ENCODE assay signal across 9 cellular contexts in genomic region chr19:10516671-10517286, GRCh38. TPM values are rescaled to one million over a fixed set of nuclear protein-coding genes. Genes with fewer than 3 reads are reported as not detected.
DNase-seq lines count a peak whose midpoint lies in the region; TF ChIP-seq lines count a peak whose summit lies in the region.
"Had no signal": no experiment of that assay in that cellular context is flagged by ENCODE, and none has a peak within 500 bp of the region (broad histone marks: within the 10 kb centered on the region; RNA-seq: fewer than 3 reads in every experiment).

No MANE protein-coding gene starts in this region.

- peak overlapping the region; percentile 74 for H3K4me2 ChIP-seq in hepatocyte

- H3K9me3 ChIP-seq in hepatocyte (ENCODE audit: low read depth), result no peaks in the 10 kb centered on the region

- no peak for DNase-seq in activated CD4-positive, alpha-beta T cell treated with anti-CD3 and anti-CD28 coated beads, Interleukin-2, amount 10 ng/mL, durations not matched to agents 7 days and 5 days
- no peak for DNase-seq in activated CD4-positive, alpha-beta T cell treated with anti-CD3 and anti-CD28 coated beads, Interleukin-2, amount 50 U/mL, for 48 hours
- DNase-seq in hepatocyte (ENCODE audit: low spot score), result no peak
- peak; percentile 47 for DNase-seq in superior temporal gyrus (ENCODE audit: extremely low spot score)
- no peak for DNase-seq in AML-193 (lab: John Stamatoyannopoulos, UW)
- no peak for DNase-seq in KG1 (lab: John Stamatoyannopoulos, UW)
- DNase-seq in posterior vena cava (ENCODE audit: low spot score), result no peak

- H3K27ac ChIP-seq in VCaP (peak overlapping the region; percentile 20; the same call in 1 of the 2 replicates), hepatocyte (no peak overlapping the region)

- H3K4me3 ChIP-seq in hepatocyte, result no peak overlapping the region

- no peak overlapping the region for H2AFZ ChIP-seq in hepatocyte

- no peaks in the 10 kb centered on the region for H3K36me3 ChIP-seq in hepatocyte (replicated peaks; ENCODE audit: insufficient read depth, low read depth)

- peaks cover 35% of the 10 kb centered on the region for H3K4me1 Mint-ChIP-seq in activated CD4-positive, alpha-beta T cell treated with anti-CD3 and anti-CD28 coated beads, Interleukin-2, amount 10 ng/mL, durations not matched to agents 7 days and 5 days

- peaks cover 7% of the 10 kb centered on the region for H3K4me1 ChIP-seq in hepatocyte (ENCODE audit: insufficient read depth)

- peak overlapping the region; percentile 50 for H3K4me3 Mint-ChIP-seq in activated CD4-positive, alpha-beta T cell treated with anti-CD3 and anti-CD28 coated beads, Interleukin-2, amount 10 ng/mL, durations not matched to agents 7 days and 5 days

- CTCF ChIA-PET in activated CD4-positive, alpha-beta T cell treated with anti-CD3 and anti-CD28 coated beads, Interleukin-2, amount 10 ng/mL, durations not matched to agents 7 days and 5 days (lab: Charles Lee), result interaction anchor here (1.0 to 3.0 kb wide), 8 partner anchors 8 to 201 kb away, joined by 3 to 8 read pairs (median 3); partner anchors contain the start of gene DNM2

- H3K79me2 ChIP-seq in hepatocyte, result no peaks in the 10 kb centered on the region

- peaks cover 68% of the 10 kb centered on the region for H3K27me3 Mint-ChIP-seq in activated CD4-positive, alpha-beta T cell treated with anti-CD3 and anti-CD28 coated beads, Interleukin-2, amount 10 ng/mL, durations not matched to agents 7 days and 5 days

- no peaks in the 10 kb centered on the region for H4K20me1 ChIP-seq in hepatocyte (ENCODE audit: insufficient read depth, poor library complexity, severe bottlenecking)

- peaks cover 83% of the 10 kb centered on the region for H3K27me3 ChIP-seq in hepatocyte

- H3K9me3 Mint-ChIP-seq in activated CD4-positive, alpha-beta T cell treated with anti-CD3 and anti-CD28 coated beads, Interleukin-2, amount 10 ng/mL, durations not matched to agents 7 days and 5 days, result no peaks in the 10 kb centered on the region

- TF ChIP-seq CTCF in VCaP (conservative IDR thresholded peaks at IDR 0.05) (no peak), hepatocyte (IDR thresholded peaks at IDR 0.05; ENCODE audit: poor library complexity) (no peak)

- intact Hi-C loops in posterior vena cava (cut with DNase I), result no loop called here

- no peaks in the 10 kb centered on the region for H3K36me3 Mint-ChIP-seq in activated CD4-positive, alpha-beta T cell treated with anti-CD3 and anti-CD28 coated beads, Interleukin-2, amount 10 ng/mL, durations not matched to agents 7 days and 5 days (ENCODE audit: low read depth)

- H3K27ac Mint-ChIP-seq in activated CD4-positive, alpha-beta T cell treated with anti-CD3 and anti-CD28 coated beads, Interleukin-2, amount 10 ng/mL, durations not matched to agents 7 days and 5 days, result no peak overlapping the region

- POLR2A ChIA-PET in activated CD4-positive, alpha-beta T cell treated with anti-CD3 and anti-CD28 coated beads, Interleukin-2, amount 10 ng/mL, durations not matched to agents 7 days and 5 days (lab: Charles Lee), result no interaction called here

- 61% methylated on average over 8 of the region's 10 CpGs for WGBS in hepatocyte (ENCODE audit: low lambda C conversion rate, missing lambda C conversion rate)

- no peaks in the 10 kb centered on the region for H3K9me2 ChIP-seq in hepatocyte (replicated peaks; ENCODE audit: insufficient read depth)

RNA-seq across cellular contexts. Expression of gene S1PR5, which starts 0.5 kb away (rescaled TPM):
- total RNA-seq in activated CD4-positive, alpha-beta T cell treated with anti-CD3 and anti-CD28 coated beads, Interleukin-2, amount 10 ng/mL, durations not matched to agents 7 days and 5 days, result not detected
- total RNA-seq in hepatocyte (0.17 and 0.56 TPM in 2 replicates), posterior vena cava (not detected)
- 0.38 and 0.75 TPM in 2 replicates for polyA plus RNA-seq in hepatocyte
- total RNA-seq: LHCN-M2 had no signal

RNA-seq across cellular contexts. Expression of gene KEAP1, which starts 13.6 kb away (rescaled TPM):
- total RNA-seq in activated CD4-positive, alpha-beta T cell treated with anti-CD3 and anti-CD28 coated beads, Interleukin-2, amount 10 ng/mL, durations not matched to agents 7 days and 5 days, result 10 to 100 TPM; 68.3 to 93.8 TPM
- total RNA-seq in hepatocyte (47.2 and 48.2 TPM in 2 replicates), posterior vena cava (10 to 100 TPM; 37.4 to 48.1 TPM)
- 44.7 and 66.8 TPM in 2 replicates for polyA plus RNA-seq in hepatocyte

RNA-seq across cellular contexts. Expression of gene ATG4D, which starts 26.9 kb away (rescaled TPM):
- 10 to 100 TPM; 40.0 to 41.4 TPM for total RNA-seq in activated CD4-positive, alpha-beta T cell treated with anti-CD3 and anti-CD28 coated beads, Interleukin-2, amount 10 ng/mL, durations not matched to agents 7 days and 5 days
- 13.1 and 24.1 TPM in 2 replicates for total RNA-seq in hepatocyte
- 34.5 and 40.0 TPM in 2 replicates for polyA plus RNA-seq in hepatocyte
- total RNA-seq in posterior vena cava, result 10 to 100 TPM; 14.2 to 14.8 TPM

RNA-seq across cellular contexts. Expression of gene KRI1, which starts 49.0 kb away (rescaled TPM):
- total RNA-seq in activated CD4-positive, alpha-beta T cell treated with anti-CD3 and anti-CD28 coated beads, Interleukin-2, amount 10 ng/mL, durations not matched to agents 7 days and 5 days, result 10 to 100 TPM; 68.1 to 78.4 TPM
- 7.8 and 9.2 TPM in 2 replicates for total RNA-seq in hepatocyte
- polyA plus RNA-seq in hepatocyte, result 18.3 and 22.0 TPM in 2 replicates
- 10 to 100 TPM; 15.1 to 16.5 TPM for total RNA-seq in posterior vena cava

RNA-seq across cellular contexts. Expression of gene CDKN2D, which starts 52.0 kb away (rescaled TPM):
- total RNA-seq in activated CD4-positive, alpha-beta T cell treated with anti-CD3 and anti-CD28 coated beads, Interleukin-2, amount 10 ng/mL, durations not matched to agents 7 days and 5 days, result 10 to 100 TPM; 78.6 to 88.9 TPM
- total RNA-seq in hepatocyte, result 5.0 and 6.4 TPM in 2 replicates
- 13.9 and 15.0 TPM in 2 replicates for polyA plus RNA-seq in hepatocyte
- 10 to 100 TPM in 1 of 2 donors, 1 to 10 TPM in 1; 8.1 to 15.0 TPM for total RNA-seq in posterior vena cava
